9 cellular contexts compared by ENCODE assay signal in the genomic region with DNA sequence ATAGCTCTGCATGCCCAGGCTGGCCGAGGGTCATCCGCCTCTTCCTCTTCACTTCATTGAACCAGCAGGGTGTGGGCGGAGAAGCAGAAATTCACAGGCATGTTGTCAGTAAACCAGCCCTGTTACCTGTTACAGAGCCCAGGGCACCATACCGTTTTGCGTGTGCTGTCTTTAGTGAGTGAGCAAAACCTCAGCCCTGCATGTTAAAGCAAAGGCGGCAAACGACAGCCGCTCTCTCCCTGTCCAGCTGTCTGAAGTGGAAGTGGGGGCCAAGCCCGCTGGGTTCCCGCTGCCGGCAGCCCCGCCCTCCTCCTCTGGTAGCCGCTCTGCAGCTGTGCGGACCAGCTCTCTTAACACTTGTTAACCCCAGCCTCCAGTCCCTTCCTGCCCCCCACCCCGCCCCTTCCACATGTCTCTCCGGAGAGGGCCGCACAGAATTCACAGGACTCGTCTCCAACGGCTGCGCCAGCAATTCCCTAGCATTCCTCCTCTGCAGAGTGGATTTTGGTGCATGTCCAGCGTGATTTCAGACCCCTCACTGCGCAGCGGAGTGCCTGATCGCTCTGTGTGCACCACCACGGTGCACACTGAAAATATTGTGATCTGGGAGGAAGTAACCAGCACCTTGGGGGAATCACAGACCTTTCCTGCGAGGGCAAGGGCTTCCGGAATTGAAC. TPM values are rescaled to one million over a fixed set of nuclear protein-coding genes. Genes with fewer than 3 reads are reported as not detected.
DNase-seq lines count a peak whose midpoint lies in the region; ATAC-seq and TF ChIP-seq lines count a peak whose summit lies in the region.
"Had no signal": no experiment of that assay in that cellular context is flagged by ENCODE, and none has a peak within 500 bp of the region (broad histone marks: within the 10 kb centered on the region; RNA-seq: fewer than 3 reads in every experiment).

No MANE protein-coding gene starts in this region.

- intact Hi-C loops in dendritic cell treated with granulocyte-macrophage colony-stimulating factor and Interleukin-4, amounts not matched to agents 40 ng/mL and 50 ng/mL, for 4 days (cut with micrococcal nuclease), result no loop called here

- H3K9me3 Mint-ChIP-seq in dendritic cell treated with granulocyte-macrophage colony-stimulating factor and Interleukin-4, amounts not matched to agents 40 ng/mL and 50 ng/mL, for 4 days, result no peaks in the 10 kb centered on the region
- H3K9me3 Mint-ChIP-seq in activated naive CD8-positive, alpha-beta T cell treated with anti-CD3 and anti-CD28 coated beads for 36 hours, result no peaks in the 10 kb centered on the region

- H3K27ac ChIP-seq in mesodermal cell (ENCODE audit: low read depth, low read length, severe bottlenecking), result peak overlapping the region; percentile 94
- H3K27ac ChIP-seq in tibial nerve, result peak overlapping the region; percentile 61 to 95 (median 93)

- peaks cover 53% of the 10 kb centered on the region for H3K4me1 Mint-ChIP-seq in dendritic cell treated with granulocyte-macrophage colony-stimulating factor and Interleukin-4, amounts not matched to agents 40 ng/mL and 50 ng/mL, for 4 days (ENCODE audit: low read depth)
- peaks cover 18% of the 10 kb centered on the region for H3K4me1 Mint-ChIP-seq in activated naive CD8-positive, alpha-beta T cell treated with anti-CD3 and anti-CD28 coated beads for 36 hours

- WGBS in mesodermal cell (ENCODE audit: insufficient coverage in 2 of 2), 2 experiments, result 33 to 36% methylated on average over 20 to 26 of the region's 27 CpGs
- 5 to 6% methylated on average over 25 to 27 of the region's 27 CpGs for WGBS in tibial nerve, 2 donors

- no peak for TF ChIP-seq POLR2A in tibial nerve (IDR thresholded peaks at IDR 0.05)

- H3K4me1 ChIP-seq in mesodermal cell (ENCODE audit: control insufficient read depth, insufficient read depth, low read length, poor library complexity, severe bottlenecking), result peaks cover 48% of the 10 kb centered on the region
- H3K4me1 ChIP-seq in tibial nerve, result peaks cover 0 to 80% (median 52%) of the 10 kb centered on the region in 4 donors

- no peak overlapping the region for H3K4me3 ChIP-seq in mesodermal cell (ENCODE audit: extremely low read depth, insufficient read depth, low read length, poor library complexity, severe bottlenecking)
- peak overlapping the region in 3 of 4 donors; percentile 4 to 40 (median 22) for H3K4me3 ChIP-seq in tibial nerve

- H3K9me3 ChIP-seq in mesodermal cell (ENCODE audit: control insufficient read depth, low read length) (no peaks in the 10 kb centered on the region), tibial nerve (no peaks in the 10 kb centered on the region)

- no peak overlapping the region for H3K27ac Mint-ChIP-seq in dendritic cell treated with granulocyte-macrophage colony-stimulating factor and Interleukin-4, amounts not matched to agents 40 ng/mL and 50 ng/mL, for 4 days
- H3K27ac Mint-ChIP-seq in activated naive CD8-positive, alpha-beta T cell treated with anti-CD3 and anti-CD28 coated beads for 36 hours, result no peak overlapping the region

- no peaks in the 10 kb centered on the region for H3K27me3 ChIP-seq in tibial nerve

- peak in 1 of 2 donors; percentile 3 for TF ChIP-seq EP300 in tibial nerve (IDR thresholded peaks at IDR 0.05)

- peak; percentile 33 for DNase-seq in MV-4-11 (lab: John Stamatoyannopoulos, UW)
- peak; percentile 64 to 69 for DNase-seq in tibial nerve (ENCODE audit: low spot score in 2 of 2)
- DNase-seq in activated naive CD8-positive, alpha-beta T cell treated with anti-CD3 and anti-CD28 coated beads for 36 hours, result no peak
- DNase-seq in NCI-H1930 (lab: John Stamatoyannopoulos, UW), result no peak
- no peak for DNase-seq in NK-92 treated with Interleukin-12 subunit alpha and Interleukin-12 subunit beta, amount 100 ng/mL, for 24 hours (lab: John Stamatoyannopoulos, UW)

- peak overlapping the region; percentile 57 for H3K4me3 Mint-ChIP-seq in dendritic cell treated with granulocyte-macrophage colony-stimulating factor and Interleukin-4, amounts not matched to agents 40 ng/mL and 50 ng/mL, for 4 days
- no peak overlapping the region for H3K4me3 Mint-ChIP-seq in activated naive CD8-positive, alpha-beta T cell treated with anti-CD3 and anti-CD28 coated beads for 36 hours

- H3K36me3 ChIP-seq in mesodermal cell (ENCODE audit: control insufficient read depth, insufficient read depth, low read length) (no peaks in the 10 kb centered on the region), tibial nerve (no peaks in the 10 kb centered on the region)

- no peak for ATAC-seq in HG03469 (IDR thresholded peaks at IDR 0.05; ENCODE audit: unreplicated experiment)
- ATAC-seq: HCT116 had no signal

- TF ChIP-seq CTCF in tibial nerve (IDR thresholded peaks at IDR 0.05), result no peak

- peaks cover 17% of the 10 kb centered on the region for H3K27me3 Mint-ChIP-seq in dendritic cell treated with granulocyte-macrophage colony-stimulating factor and Interleukin-4, amounts not matched to agents 40 ng/mL and 50 ng/mL, for 4 days
- no peaks in the 10 kb centered on the region for H3K27me3 Mint-ChIP-seq in activated naive CD8-positive, alpha-beta T cell treated with anti-CD3 and anti-CD28 coated beads for 36 hours

- peaks cover 27% of the 10 kb centered on the region for H3K36me3 Mint-ChIP-seq in dendritic cell treated with granulocyte-macrophage colony-stimulating factor and Interleukin-4, amounts not matched to agents 40 ng/mL and 50 ng/mL, for 4 days (ENCODE audit: low read depth)
- peaks cover 7% of the 10 kb centered on the region for H3K36me3 Mint-ChIP-seq in activated naive CD8-positive, alpha-beta T cell treated with anti-CD3 and anti-CD28 coated beads for 36 hours

RNA-seq across cellular contexts. Expression of a gene that starts 12.7 kb away (rescaled TPM):
- 4.4 TPM for polyA plus RNA-seq in mesodermal cell (2013, experiment 1 of 2)
- 4.5 TPM for polyA plus RNA-seq in mesodermal cell (2013, experiment 2 of 2)
- 10 to 100 TPM; 12.9 to 38.4 (median 15.1) TPM for total RNA-seq in tibial nerve
- total RNA-seq in activated naive CD8-positive, alpha-beta T cell treated with anti-CD3 and anti-CD28 coated beads for 36 hours, result 10 to 100 TPM; 15.8 to 16.1 TPM

RNA-seq across cellular contexts. Expression of a gene that starts 34.0 kb away (rescaled TPM):
- polyA plus RNA-seq in mesodermal cell (2013, experiment 1 of 2), result 11.8 TPM
- 9.2 TPM for polyA plus RNA-seq in mesodermal cell (2013, experiment 2 of 2)
- 1 to 10 TPM; 4.0 to 7.8 (median 6.7) TPM for total RNA-seq in tibial nerve
- total RNA-seq in activated naive CD8-positive, alpha-beta T cell treated with anti-CD3 and anti-CD28 coated beads for 36 hours, result 1 to 10 TPM; 5.1 TPM

RNA-seq across cellular contexts. Expression of a gene that starts 36.8 kb away (rescaled TPM):
- polyA plus RNA-seq in mesodermal cell (2013, experiment 1 of 2), result 14.7 TPM
- 10.4 TPM for polyA plus RNA-seq in mesodermal cell (2013, experiment 2 of 2)
- 10 to 100 TPM in 1 of 4 donors, 1 to 10 TPM in 2, not detected in 1; 3.1 to 12.6 (median 4.2) TPM for total RNA-seq in tibial nerve
- not detected for total RNA-seq in activated naive CD8-positive, alpha-beta T cell treated with anti-CD3 and anti-CD28 coated beads for 36 hours

RNA-seq across cellular contexts. Expression of a gene that starts 42.9 kb away (rescaled TPM):
- polyA plus RNA-seq in mesodermal cell (2013, experiment 1 of 2), result 75.5 TPM
- 53.2 TPM for polyA plus RNA-seq in mesodermal cell (2013, experiment 2 of 2)
- 100 to 1,000 TPM in 1 of 4 donors, 10 to 100 TPM in 3; 27.4 to 115 (median 43.6) TPM for total RNA-seq in tibial nerve
- not detected for total RNA-seq in activated naive CD8-positive, alpha-beta T cell treated with anti-CD3 and anti-CD28 coated beads for 36 hours

Comparison
In these comparisons a context has a peak if more than half of its experiments do, and no peak if none do; other contexts are left out.
1. DNase-seq: peak in MV-4-11 (single experiment) and tibial nerve (2 of 2); none in activated naive CD8-positive, alpha-beta T cell treated with anti-CD3 and anti-CD28 coated beads for 36 hours (single experiment), NCI-H1930 (0 of 2) and NK-92 treated with Interleukin-12 subunit alpha and Interleukin-12 subunit beta, amount 100 ng/mL, for 24 hours (single experiment).